19 cellular contexts compared by ENCODE assay signal in genomic region chr17:35265071-35265470, GRCh38. TPM values are rescaled to one million over a fixed set of nuclear protein-coding genes. Genes with fewer than 3 reads are reported as not detected.
DNase-seq lines count a peak whose midpoint lies in the region; ATAC-seq and TF ChIP-seq lines count a peak whose summit lies in the region.
"Had no signal": no experiment of that assay in that cellular context is flagged by ENCODE, and none has a peak within 500 bp of the region (broad histone marks: within the 10 kb centered on the region; RNA-seq: fewer than 3 reads in every experiment).

No MANE protein-coding gene starts in this region.

- peaks cover 19 to 28% of the 10 kb centered on the region in 2 donors for H3K36me3 Mint-ChIP-seq in activated T-cell treated with anti-CD3 and anti-CD28 coated beads, Interleukin-2, amount 50 U/mL, for 72 hours (ENCODE audit: insufficient read depth in 2 of 2)
- H3K36me3 Mint-ChIP-seq in activated T-cell treated with anti-CD3 and anti-CD28 coated beads, Interleukin-2, amount 50 U/mL, for 4 hours (ENCODE audit: insufficient read depth): peaks cover 45% of the 10 kb centered on the region
- H3K36me3 Mint-ChIP-seq in CD8-positive, alpha-beta memory T cell: peaks cover 20 to 85% (median 36%) of the 10 kb centered on the region in 3 donors
- peaks cover 85% of the 10 kb centered on the region for H3K36me3 Mint-ChIP-seq in activated T-helper 17 cell treated with anti-CD3 and anti-CD28 coated beads, Interleukin-2, amount 50 U/mL, for 72 hours (ENCODE audit: low read depth)
- peaks cover 30 to 83% (median 50%) of the 10 kb centered on the region in 3 donors for H3K36me3 Mint-ChIP-seq in naive thymus-derived CD8-positive, alpha-beta T cell
- H3K36me3 Mint-ChIP-seq in GM23338 (ENCODE audit: low read depth): no peaks in the 10 kb centered on the region

- H3K4me2 ChIP-seq in smooth muscle cell (no peak overlapping the region), GM23338 (no peak overlapping the region)
- H3K4me2 ChIP-seq: A549; BLaER1 treated with 17β-estradiol and CSF1 and Interleukin-3, amounts not matched to agents 10 nM and 100 nM; KMS-11; PC-9 had no signal

- H3F3A ChIP-seq in smooth muscle cell (ENCODE audit: low read depth) (no peaks in the 10 kb centered on the region), GM23338 (replicated peaks; ENCODE audit: low read depth) (no peaks in the 10 kb centered on the region)

- no peak for DNase-seq in activated T-cell treated with anti-CD3 and anti-CD28 coated beads, Interleukin-2, amount 50 U/mL, for 72 hours
- no peak for DNase-seq in activated T-cell treated with anti-CD3 and anti-CD28 coated beads, Interleukin-2, amount 50 U/mL, for 4 hours
- no peak for DNase-seq in CD8-positive, alpha-beta memory T cell
- no peak for DNase-seq in naive thymus-derived CD8-positive, alpha-beta T cell
- DNase-seq in ovary (no peak), smooth muscle cell (lab: John Stamatoyannopoulos, UW; ENCODE audit: unreplicated experiment) (no peak), GM23338 (ENCODE audit: low spot score) (no peak)
- DNase-seq: EL, H9, NCI-H1436, NCI-H2081, NCI-H510A, NCI-H774, PC-9 had no signal

- intact Hi-C loops in ovary (cut with DNase I): no loop called here

- H3K4me3 ChIP-seq in CD8-positive, alpha-beta memory T cell (ENCODE audit: low read length): no peak overlapping the region
- no peak overlapping the region for H3K4me3 ChIP-seq in ovary
- no peak overlapping the region for H3K4me3 ChIP-seq in smooth muscle cell
- H3K4me3 ChIP-seq in GM23338: no peak overlapping the region
- H3K4me3 ChIP-seq: A549; BLaER1 treated with 17β-estradiol and CSF1 and Interleukin-3, amounts not matched to agents 10 nM and 100 nM; PC-9 had no signal

- H2AFZ ChIP-seq in smooth muscle cell (ENCODE audit: low read depth) (no peak overlapping the region), GM23338 (no peak overlapping the region)
- H2AFZ ChIP-seq: PC-9 had no signal

- no peaks in the 10 kb centered on the region for H3K27me3 Mint-ChIP-seq in activated T-cell treated with anti-CD3 and anti-CD28 coated beads, Interleukin-2, amount 50 U/mL, for 72 hours (ENCODE audit: low read depth)
- H3K27me3 Mint-ChIP-seq in activated T-cell treated with anti-CD3 and anti-CD28 coated beads, Interleukin-2, amount 50 U/mL, for 4 hours (ENCODE audit: low read depth): no peaks in the 10 kb centered on the region
- H3K27me3 Mint-ChIP-seq in CD8-positive, alpha-beta memory T cell: no peaks in the 10 kb centered on the region
- H3K27me3 Mint-ChIP-seq in activated T-helper 17 cell treated with anti-CD3 and anti-CD28 coated beads, Interleukin-2, amount 50 U/mL, for 72 hours: no peaks in the 10 kb centered on the region
- H3K27me3 Mint-ChIP-seq in naive thymus-derived CD8-positive, alpha-beta T cell: no peaks in the 10 kb centered on the region
- H3K27me3 Mint-ChIP-seq in GM23338 (ENCODE audit: insufficient read depth, low read depth, poor library complexity): peaks cover 2% of the 10 kb centered on the region

- H3K79me2 ChIP-seq in smooth muscle cell (ENCODE audit: low read depth): no peaks in the 10 kb centered on the region
- no peaks in the 10 kb centered on the region for H3K79me2 ChIP-seq in GM23338 (replicated peaks; ENCODE audit: insufficient read depth)

- H3K4me3 Mint-ChIP-seq in activated T-cell treated with anti-CD3 and anti-CD28 coated beads, Interleukin-2, amount 50 U/mL, for 72 hours: peak overlapping the region in 1 of 2 donors; percentile 49
- no peak overlapping the region for H3K4me3 Mint-ChIP-seq in activated T-cell treated with anti-CD3 and anti-CD28 coated beads, Interleukin-2, amount 50 U/mL, for 4 hours
- H3K4me3 Mint-ChIP-seq in CD8-positive, alpha-beta memory T cell: peak overlapping the region in 3 of 7 donors; percentile 6 to 13 (median 10)
- H3K4me3 Mint-ChIP-seq in activated T-helper 17 cell treated with anti-CD3 and anti-CD28 coated beads, Interleukin-2, amount 50 U/mL, for 72 hours: peak overlapping the region; percentile 18
- peak overlapping the region in 9 of 10 donors; percentile 14 to 69 (median 25) for H3K4me3 Mint-ChIP-seq in naive thymus-derived CD8-positive, alpha-beta T cell
- H3K4me3 Mint-ChIP-seq in GM23338: no peak overlapping the region
- H3K4me3 Mint-ChIP-seq: H9 had no signal

- peaks cover 56% of the 10 kb centered on the region for H3K4me1 Mint-ChIP-seq in activated T-cell treated with anti-CD3 and anti-CD28 coated beads, Interleukin-2, amount 50 U/mL, for 72 hours (ENCODE audit: low read depth)
- peaks cover 62% of the 10 kb centered on the region for H3K4me1 Mint-ChIP-seq in activated T-cell treated with anti-CD3 and anti-CD28 coated beads, Interleukin-2, amount 50 U/mL, for 4 hours (ENCODE audit: low read depth)
- peaks cover 63 to 82% (median 80%) of the 10 kb centered on the region in 3 donors for H3K4me1 Mint-ChIP-seq in CD8-positive, alpha-beta memory T cell
- peaks cover 24% of the 10 kb centered on the region for H3K4me1 Mint-ChIP-seq in activated T-helper 17 cell treated with anti-CD3 and anti-CD28 coated beads, Interleukin-2, amount 50 U/mL, for 72 hours
- H3K4me1 Mint-ChIP-seq in naive thymus-derived CD8-positive, alpha-beta T cell: peaks cover 28 to 76% (median 75%) of the 10 kb centered on the region in 4 donors
- H3K4me1 Mint-ChIP-seq in GM23338: no peaks in the 10 kb centered on the region
- H3K4me1 Mint-ChIP-seq: H9 had no signal

- no peak for ATAC-seq in activated T-cell treated with anti-CD3 and anti-CD28 coated beads, Interleukin-2, amount 50 U/mL, for 72 hours (replicated peaks in 1 of 2)
- ATAC-seq in activated T-cell treated with anti-CD3 and anti-CD28 coated beads, Interleukin-2, amount 50 U/mL, for 4 hours: no peak
- ATAC-seq in activated T-helper 17 cell treated with anti-CD3 and anti-CD28 coated beads, Interleukin-2, amount 50 U/mL, for 72 hours (replicated peaks): no peak
- no peak for ATAC-seq in naive thymus-derived CD8-positive, alpha-beta T cell
- ATAC-seq in GM23338: no peak
- ATAC-seq: A549, HepG2 had no signal

- CTCF ChIA-PET in CD8-positive, alpha-beta memory T cell (lab: Charles Lee): interaction anchor here (1.2 kb wide), 1 partner anchor 269 kb away, joined by 3 read pairs; no protein-coding TSS in a partner anchor

- TF ChIP-seq EP300 in ovary (IDR thresholded peaks at IDR 0.05): no peak

- peaks cover 44% of the 10 kb centered on the region for H3K36me3 ChIP-seq in CD8-positive, alpha-beta memory T cell (ENCODE audit: insufficient read depth, low read length)
- H3K36me3 ChIP-seq in ovary: no peaks in the 10 kb centered on the region
- peaks cover 3% of the 10 kb centered on the region for H3K36me3 ChIP-seq in smooth muscle cell (ENCODE audit: low read depth)
- no peaks in the 10 kb centered on the region for H3K36me3 ChIP-seq in GM23338 (ENCODE audit: insufficient read depth)

- no peak overlapping the region for H3K9ac ChIP-seq in smooth muscle cell (ENCODE audit: low read depth)
- H3K9ac ChIP-seq: BLaER1 treated with 17β-estradiol and CSF1 and Interleukin-3, amounts not matched to agents 10 nM and 100 nM; KMS-11 had no signal

- no peak overlapping the region for H3K27ac ChIP-seq in CD8-positive, alpha-beta memory T cell (ENCODE audit: low read depth, low read length)
- no peak overlapping the region for H3K27ac ChIP-seq in ovary
- no peak overlapping the region for H3K27ac ChIP-seq in smooth muscle cell (ENCODE audit: low read depth)
- no peak overlapping the region for H3K27ac ChIP-seq in GM23338 (ENCODE audit: low read depth)
- H3K27ac ChIP-seq: A549; BLaER1 treated with 17β-estradiol and CSF1 and Interleukin-3, amounts not matched to agents 10 nM and 100 nM; KMS-11; PC-9 had no signal

- H3K27ac Mint-ChIP-seq in activated T-cell treated with anti-CD3 and anti-CD28 coated beads, Interleukin-2, amount 50 U/mL, for 72 hours: peak overlapping the region; percentile 77
- H3K27ac Mint-ChIP-seq in CD8-positive, alpha-beta memory T cell: peak overlapping the region; percentile 43 to 86 (median 72)
- H3K27ac Mint-ChIP-seq in activated T-helper 17 cell treated with anti-CD3 and anti-CD28 coated beads, Interleukin-2, amount 50 U/mL, for 72 hours: peak overlapping the region; percentile 61
- peak overlapping the region; percentile 74 to 89 (median 84) for H3K27ac Mint-ChIP-seq in naive thymus-derived CD8-positive, alpha-beta T cell
- H3K27ac Mint-ChIP-seq in GM23338: no peak overlapping the region
- H3K27ac Mint-ChIP-seq: H9 had no signal

- H3K27me3 ChIP-seq in CD8-positive, alpha-beta memory T cell (ENCODE audit: insufficient read depth, low read length, poor library complexity, severe bottlenecking): no peaks in the 10 kb centered on the region
- H3K27me3 ChIP-seq in ovary (no peaks in the 10 kb centered on the region), smooth muscle cell (ENCODE audit: low read depth) (no peaks in the 10 kb centered on the region), GM23338 (ENCODE audit: insufficient read depth) (no peaks in the 10 kb centered on the region)
- H3K27me3 ChIP-seq: BLaER1 treated with 17β-estradiol and CSF1 and Interleukin-3, amounts not matched to agents 10 nM and 100 nM had no signal

- 74 to 97% (median 90%) methylated on average over 5 of the region's 5 CpGs for WGBS in ovary, 3 donors
- 93% methylated on average over 5 of the region's 5 CpGs for WGBS in smooth muscle cell (ENCODE audit: low lambda C conversion rate)

- no peak for TF ChIP-seq POLR2A in ovary (IDR thresholded peaks at IDR 0.05)

- no peak for TF ChIP-seq CTCF in ovary (IDR thresholded peaks at IDR 0.05)
- no peak for TF ChIP-seq CTCF in smooth muscle cell (IDR thresholded peaks at IDR 0.05; ENCODE audit: borderline replicate concordance, insufficient read depth, poor library complexity, severe bottlenecking)
- no peak for TF ChIP-seq CTCF in GM23338 (conservative IDR thresholded peaks at IDR 0.05; ENCODE audit: low read depth in 2 of 2)

- H4K20me1 ChIP-seq in smooth muscle cell (ENCODE audit: low read depth) (peaks cover 3% of the 10 kb centered on the region), GM23338 (replicated peaks; ENCODE audit: insufficient read depth) (no peaks in the 10 kb centered on the region)

- peaks cover 52% of the 10 kb centered on the region for H3K4me1 ChIP-seq in CD8-positive, alpha-beta memory T cell (ENCODE audit: insufficient read depth, low read length)
- H3K4me1 ChIP-seq in ovary (ENCODE audit: insufficient read depth): no peaks in the 10 kb centered on the region
- no peaks in the 10 kb centered on the region for H3K4me1 ChIP-seq in smooth muscle cell (ENCODE audit: low read depth)
- no peaks in the 10 kb centered on the region for H3K4me1 ChIP-seq in GM23338 (ENCODE audit: insufficient read depth)
- H3K4me1 ChIP-seq: A549; BLaER1 treated with 17β-estradiol and CSF1 and Interleukin-3, amounts not matched to agents 10 nM and 100 nM had no signal

- no peaks in the 10 kb centered on the region for H3K9me2 ChIP-seq in GM23338 (ENCODE audit: insufficient read depth)

- POLR2A ChIA-PET in CD8-positive, alpha-beta memory T cell (lab: Charles Lee): interaction anchor here (1.5 kb wide), 1 partner anchor 51 kb away, joined by 5 read pairs; no protein-coding TSS in a partner anchor
- POLR2A ChIA-PET in naive thymus-derived CD8-positive, alpha-beta T cell (lab: Charles Lee): interaction anchor here (0.6 to 1.5 kb wide), 5 partner anchors 12 to 273 kb away, joined by 3 to 5 read pairs (median 3); no protein-coding TSS in a partner anchor

- H3K9me3 Mint-ChIP-seq in activated T-cell treated with anti-CD3 and anti-CD28 coated beads, Interleukin-2, amount 50 U/mL, for 72 hours: no peaks in the 10 kb centered on the region
- H3K9me3 Mint-ChIP-seq in activated T-cell treated with anti-CD3 and anti-CD28 coated beads, Interleukin-2, amount 50 U/mL, for 4 hours: no peaks in the 10 kb centered on the region
- no peaks in the 10 kb centered on the region for H3K9me3 Mint-ChIP-seq in CD8-positive, alpha-beta memory T cell
- no peaks in the 10 kb centered on the region for H3K9me3 Mint-ChIP-seq in activated T-helper 17 cell treated with anti-CD3 and anti-CD28 coated beads, Interleukin-2, amount 50 U/mL, for 72 hours
- peaks cover 0 to 2% (median 0%) of the 10 kb centered on the region in 9 donors for H3K9me3 Mint-ChIP-seq in naive thymus-derived CD8-positive, alpha-beta T cell
- H3K9me3 Mint-ChIP-seq in GM23338: no peaks in the 10 kb centered on the region
- H3K9me3 Mint-ChIP-seq: H9 had no signal

- H3K9me3 ChIP-seq in CD8-positive, alpha-beta memory T cell (ENCODE audit: low read length): no peaks in the 10 kb centered on the region
- H3K9me3 ChIP-seq in ovary (no peaks in the 10 kb centered on the region), smooth muscle cell (replicated peaks; ENCODE audit: low read depth) (no peaks in the 10 kb centered on the region)
- H3K9me3 ChIP-seq: A549 had no signal

RNA-seq across cellular contexts. Expression of gene SLFN5, which starts 22.2 kb away (rescaled TPM):
- 10 to 100 TPM; 53.8 to 70.3 TPM for total RNA-seq in activated T-cell treated with anti-CD3 and anti-CD28 coated beads, Interleukin-2, amount 50 U/mL, for 72 hours
- 10 to 100 TPM in 1 of 3 donors, 1 to 10 TPM in 2; 5.2 to 16.2 (median 8.0) TPM for total RNA-seq in activated T-cell treated with anti-CD3 and anti-CD28 coated beads, Interleukin-2, amount 50 U/mL, for 4 hours
- total RNA-seq in CD8-positive, alpha-beta memory T cell: 10 to 100 TPM; 28.6 to 30.2 TPM
- 158 TPM for polyA plus RNA-seq in CD8-positive, alpha-beta memory T cell
- 10 to 100 TPM; 31.3 to 45.6 TPM for total RNA-seq in activated T-helper 17 cell treated with anti-CD3 and anti-CD28 coated beads, Interleukin-2, amount 50 U/mL, for 72 hours
- 100 to 1,000 TPM; 224 to 227 TPM for total RNA-seq in naive thymus-derived CD8-positive, alpha-beta T cell
- 100 to 1,000 TPM in 1 of 3 donors, 10 to 100 TPM in 2; 73.8 to 161 (median 87.4) TPM for polyA plus RNA-seq in naive thymus-derived CD8-positive, alpha-beta T cell
- total RNA-seq in ovary (10 to 100 TPM in 6 of 7 donors, 1 to 10 TPM in 1; 8.7 to 22.7 (median 17.9) TPM), smooth muscle cell (16.0 and 26.8 TPM in 2 replicates)
- polyA plus RNA-seq in ovary (10 to 100 TPM in 1 of 2 donors, 1 to 10 TPM in 1; 4.5 to 19.7 TPM), smooth muscle cell (8.8 and 9.1 TPM in 2 replicates), GM23338 (2016; fragmentation: Nextera tagmentation; extraction: Ambion mirVana) (1.4 and 1.8 TPM in 2 replicates)
- total RNA-seq in GM23338 (2014; rRNA removed; shearing (Covaris generic)): 6.4 and 8.5 TPM in 2 replicates

Comparison
In these comparisons a context has a peak if more than half of its experiments do, and no peak if none do; other contexts are left out.
1. H3K4me3 Mint-ChIP-seq: peak in activated T-helper 17 cell treated with anti-CD3 and anti-CD28 coated beads, Interleukin-2, amount 50 U/mL, for 72 hours (single experiment) and naive thymus-derived CD8-positive, alpha-beta T cell (9 of 10); none in activated T-cell treated with anti-CD3 and anti-CD28 coated beads, Interleukin-2, amount 50 U/mL, for 4 hours (single experiment) and GM23338 (single experiment).